In the genomic region with DNA sequence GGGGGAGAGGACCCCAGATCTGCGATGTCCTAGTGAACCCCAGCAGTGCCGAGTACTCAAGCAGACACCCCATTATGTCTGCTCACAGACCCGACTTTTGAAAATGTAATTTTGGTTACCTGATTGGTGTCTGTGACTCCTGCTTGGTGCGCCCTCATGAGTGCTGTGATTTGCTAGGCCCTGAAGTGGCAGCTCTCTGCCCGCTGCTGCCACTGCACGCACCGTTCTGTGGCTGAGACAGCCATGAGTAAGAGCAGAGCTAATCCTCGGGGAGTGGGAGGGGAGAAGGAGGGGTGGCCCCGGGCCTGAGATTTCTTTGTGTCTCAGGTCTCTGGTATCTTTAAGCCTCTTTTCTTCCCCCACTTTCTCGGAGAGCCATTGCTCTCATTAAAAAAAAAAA, we compare ENCODE assay signal across 1 cellular context.
TF ChIP-seq lines count a peak whose summit lies in the region.

No MANE protein-coding gene starts in this region.

TF ChIP-seq in SK-N-SH, 30 proteins besides CTCF, POLR2A, EP300 and RAD21 (continued from another document):
- TF ChIP-seq RXRA (IDR thresholded peaks at IDR 0.05; ENCODE audit: borderline replicate concordance, low read depth) (no peak), JUND (IDR thresholded peaks at IDR 0.05) (no peak), TCF12 (IDR thresholded peaks at IDR 0.05) (no peak), IRF3 (IDR thresholded peaks at IDR 0.05; ENCODE audit: low read depth, low read length) (no peak), REST (IDR thresholded peaks at IDR 0.05; ENCODE audit: low read depth, low read length) (no peak), FOSL2 (IDR thresholded peaks at IDR 0.05; ENCODE audit: borderline replicate concordance, low read depth) (no peak), TAF1 (IDR thresholded peaks at IDR 0.05; ENCODE audit: borderline replicate concordance, low read depth, low read length) (no peak), MEF2A (IDR thresholded peaks at IDR 0.05; ENCODE audit: borderline replicate concordance, low read depth) (no peak), GABPA (IDR thresholded peaks at IDR 0.05; ENCODE audit: low read depth) (no peak)
